21 cellular contexts compared by ENCODE assay signal in genomic region chr1:70299472-70299871, GRCh38.
"Had no signal": no experiment of that assay in that cellular context is flagged by ENCODE, and none has a peak within 500 bp of the region (broad histone marks: within the 10 kb centered on the region; RNA-seq: fewer than 3 reads in every experiment).

No MANE protein-coding gene starts in this region.

- H3K4me1 ChIP-seq: esophagus squamous epithelium, gastroesophageal sphincter, right atrium auricular region, tibial artery, upper lobe of right lung, vagina had no signal

- H3K9me3 Mint-ChIP-seq: naive thymus-derived CD8-positive, alpha-beta T cell; neural crest cell; stimulated activated naive CD8-positive, alpha-beta T cell treated with anti-CD3 and anti-CD28 coated beads, Interleukin-15, Interleukin-2, amounts not matched to agents 100 ng/mL and 50 ng/mL, for 24 hours had no signal

- H3K27me3 ChIP-seq: dorsolateral prefrontal cortex, esophagus squamous epithelium, gastroesophageal sphincter, right atrium auricular region, tibial artery, upper lobe of right lung, vagina had no signal

- H3K27ac ChIP-seq: dorsolateral prefrontal cortex, esophagus squamous epithelium, gastroesophageal sphincter, right atrium auricular region, tibial artery, upper lobe of right lung, vagina had no signal

- H3K27me3 Mint-ChIP-seq: naive thymus-derived CD8-positive, alpha-beta T cell; stimulated activated naive CD8-positive, alpha-beta T cell treated with anti-CD3 and anti-CD28 coated beads, Interleukin-15, Interleukin-2, amounts not matched to agents 100 ng/mL and 50 ng/mL, for 24 hours had no signal

- H3K9me3 ChIP-seq: esophagus squamous epithelium, gastroesophageal sphincter, mucosa of descending colon, right atrium auricular region, tibial artery, upper lobe of right lung, vagina had no signal

- H3K4me3 Mint-ChIP-seq: naive thymus-derived CD8-positive, alpha-beta T cell; neural crest cell; stimulated activated naive CD8-positive, alpha-beta T cell treated with anti-CD3 and anti-CD28 coated beads, Interleukin-15, Interleukin-2, amounts not matched to agents 100 ng/mL and 50 ng/mL, for 24 hours had no signal

- H3K4me3 ChIP-seq: dorsolateral prefrontal cortex, esophagus squamous epithelium, gastroesophageal sphincter, mucosa of descending colon, right atrium auricular region, tibial artery, upper lobe of right lung, vagina had no signal

- DNase-seq: cortex of kidney; dorsolateral prefrontal cortex; effector memory CD4-positive, alpha-beta T cell; esophagus squamous epithelium; foreskin fibroblast; glutamatergic neuron; islet precursor cell; mammary epithelial cell; mucosa of descending colon; naive thymus-derived CD8-positive, alpha-beta T cell; posterior cingulate gyrus; small intestine; stimulated activated CD4-positive, alpha-beta T cell treated with anti-CD3 and anti-CD28 coated beads, Interleukin-12 subunit alpha, Interleukin-12 subunit beta, amount 100 ng/mL, for 4 hours; tibial artery; upper lobe of right lung had no signal

- H3K4me1 Mint-ChIP-seq: neural crest cell had no signal

- H3K27ac Mint-ChIP-seq: stimulated activated naive CD8-positive, alpha-beta T cell treated with anti-CD3 and anti-CD28 coated beads, Interleukin-15, Interleukin-2, amounts not matched to agents 100 ng/mL and 50 ng/mL, for 24 hours had no signal

- ATAC-seq: gastroesophageal sphincter; left lobe of liver; mucosa of descending colon; naive thymus-derived CD8-positive, alpha-beta T cell; upper lobe of right lung had no signal
